8 cellular contexts compared by ENCODE assay signal in genomic region chr10:88728107-88728763, GRCh38. TPM values are rescaled to one million over a fixed set of nuclear protein-coding genes. Genes with fewer than 3 reads are reported as not detected.
DNase-seq lines count a peak whose midpoint lies in the region; ATAC-seq and TF ChIP-seq lines count a peak whose summit lies in the region.

No MANE protein-coding gene starts in this region.

- no peak for DNase-seq in BJ (ENCODE audit: low read depth)
- DNase-seq in HuH-7.5 (ENCODE audit: low spot score) = peak; percentile 5
- peak; percentile 32 to 69 (median 46) for DNase-seq in right lobe of liver
- DNase-seq in PC-3 = no peak
- no peak for DNase-seq in NK-92 (lab: John Stamatoyannopoulos, UW; ENCODE audit: unreplicated experiment)

- no peaks in the 10 kb centered on the region for H3K36me3 ChIP-seq in BJ (ENCODE audit: control insufficient read depth, insufficient read depth, low read length)
- H3K36me3 ChIP-seq in right lobe of liver = no peaks in the 10 kb centered on the region
- H3K36me3 ChIP-seq in PC-3 (ENCODE audit: low read depth, low read length) = no peaks in the 10 kb centered on the region; the same call in 1 of the 2 replicates

- peaks cover 13% of the 10 kb centered on the region for H3K27me3 ChIP-seq in BJ (ENCODE audit: control insufficient read depth, insufficient read depth, low read length)
- no peaks in the 10 kb centered on the region for H3K27me3 ChIP-seq in right lobe of liver
- H3K27me3 ChIP-seq in PC-3 (ENCODE audit: low read length) = no peaks in the 10 kb centered on the region

- no TSS peak for BruUV-seq in PC-3 (replicated peaks; lab: Mats Ljungman, UMichigan)

- no peak overlapping the region for H3K27ac ChIP-seq in right lobe of liver
- no peak overlapping the region for H3K27ac ChIP-seq in PC-3 (ENCODE audit: low read length)

- H3K4me3 ChIP-seq in BJ (ENCODE audit: low read depth, low read length) = no peak overlapping the region
- H3K4me3 ChIP-seq in right lobe of liver = no peak overlapping the region
- no peak overlapping the region for H3K4me3 ChIP-seq in PC-3 (ENCODE audit: low read length)

- H3K4me2 ChIP-seq in PC-3 (ENCODE audit: low read length) = no peak overlapping the region

- H3K36me3 Mint-ChIP-seq in activated T-helper 17 cell treated with anti-CD3 and anti-CD28 coated beads, Interleukin-2, amount 50 U/mL, for 72 hours (ENCODE audit: low read depth) = no peaks in the 10 kb centered on the region

- no peaks in the 10 kb centered on the region for H4K20me1 ChIP-seq in PC-3 (ENCODE audit: low read length)

- intact Hi-C loops in right lobe of liver (cut with DNase I) = no loop called here
- intact Hi-C loops in PC-3 (cut with micrococcal nuclease) = no loop called here

- H3K4me3 Mint-ChIP-seq in activated T-helper 17 cell treated with anti-CD3 and anti-CD28 coated beads, Interleukin-2, amount 50 U/mL, for 72 hours = no peak overlapping the region

- no peaks in the 10 kb centered on the region for H3K4me1 Mint-ChIP-seq in activated T-helper 17 cell treated with anti-CD3 and anti-CD28 coated beads, Interleukin-2, amount 50 U/mL, for 72 hours

- WGBS in right lobe of liver (ENCODE audit: insufficient coverage, low coverage, low lambda C conversion rate, missing lambda C conversion rate) = 60% methylated on average over 3 of the region's 30 CpGs

- ATAC-seq in activated T-helper 17 cell treated with anti-CD3 and anti-CD28 coated beads, Interleukin-2, amount 50 U/mL, for 72 hours (replicated peaks) = peak; percentile 53
- ATAC-seq in right lobe of liver (peak in 2 of 4 donors; percentile 32 to 81), GM21360 (IDR thresholded peaks at IDR 0.05; ENCODE audit: unreplicated experiment) (no peak), PC-3 (no peak), HG03196 (IDR thresholded peaks at IDR 0.05; ENCODE audit: unreplicated experiment) (no peak)

- POLR2A ChIA-PET in BJ (lab: Charles Lee) (no interaction called here), PC-3 (lab: Charles Lee; ENCODE audit: unreplicated experiment) (no interaction called here)

- H3K9me2 ChIP-seq in PC-3 (replicated peaks; ENCODE audit: low read length) = no peaks in the 10 kb centered on the region

- no peaks in the 10 kb centered on the region for H3K79me2 ChIP-seq in PC-3 (ENCODE audit: low read length)

- no peaks in the 10 kb centered on the region for H3K4me1 ChIP-seq in right lobe of liver
- H3K4me1 ChIP-seq in PC-3 (ENCODE audit: insufficient read depth, low read length) = no peaks in the 10 kb centered on the region

- H3K27me3 Mint-ChIP-seq in activated T-helper 17 cell treated with anti-CD3 and anti-CD28 coated beads, Interleukin-2, amount 50 U/mL, for 72 hours = peaks cover 8% of the 10 kb centered on the region

- H3F3A ChIP-seq in PC-3 (ENCODE audit: low read length, unreplicated experiment) = no peaks in the 10 kb centered on the region

- CTCF ChIA-PET in BJ (lab: Yijun Ruan, JAX) (interaction anchor here (0.6 to 1.6 kb wide), 11 partner anchors 9 to 165 kb away, joined by 3 to 5 read pairs (median 3); partner anchors contain the start of gene RNLS), PC-3 (lab: Charles Lee) (no interaction called here)

- H3K9me3 Mint-ChIP-seq in activated T-helper 17 cell treated with anti-CD3 and anti-CD28 coated beads, Interleukin-2, amount 50 U/mL, for 72 hours = peaks cover 4% of the 10 kb centered on the region

- H2AFZ ChIP-seq in PC-3 (ENCODE audit: low read length) = no peak overlapping the region

- H3K27ac Mint-ChIP-seq in activated T-helper 17 cell treated with anti-CD3 and anti-CD28 coated beads, Interleukin-2, amount 50 U/mL, for 72 hours = no peak overlapping the region

- H3K9ac ChIP-seq in PC-3 (ENCODE audit: low read length) = no peak overlapping the region

- no peak for TF ChIP-seq POLR2A in right lobe of liver (IDR thresholded peaks at IDR 0.05)

- H3K9me3 ChIP-seq in right lobe of liver = no peaks in the 10 kb centered on the region
- H3K9me3 ChIP-seq in PC-3 (ENCODE audit: low read length) = no peaks in the 10 kb centered on the region

- TF ChIP-seq CTCF in BJ (IDR thresholded peaks at IDR 0.05; ENCODE audit: insufficient read depth, low read depth, low read length) = peak; percentile 31
- TF ChIP-seq CTCF in right lobe of liver (IDR thresholded peaks at IDR 0.05) = peak in 3 of 4 donors; percentile 13 to 65 (median 18)
- no peak for TF ChIP-seq CTCF in PC-3 (conservative IDR thresholded peaks at IDR 0.05; ENCODE audit: low read depth, low read length)

RNA-seq across cellular contexts. Expression of gene LIPK, which starts 22.2 kb away (rescaled TPM):
- not detected in 2 replicates for polyA plus RNA-seq in BJ (2011; rRNA removed)
- not detected in 2 replicates for polyA minus RNA-seq in BJ (2011; rRNA and poly(A)+ RNA removed)
- not detected for total RNA-seq in activated T-helper 17 cell treated with anti-CD3 and anti-CD28 coated beads, Interleukin-2, amount 50 U/mL, for 72 hours
- total RNA-seq in right lobe of liver = not detected
- total RNA-seq in PC-3 (2014; rRNA removed) = not detected in 2 replicates

RNA-seq across cellular contexts. Expression of gene LIPN, which starts 31.6 kb away (rescaled TPM):
- polyA plus RNA-seq in BJ (2011; rRNA removed) = not detected in 2 replicates
- polyA minus RNA-seq in BJ (2011; rRNA and poly(A)+ RNA removed) = not detected in 2 replicates
- total RNA-seq in activated T-helper 17 cell treated with anti-CD3 and anti-CD28 coated beads, Interleukin-2, amount 50 U/mL, for 72 hours = not detected
- total RNA-seq in right lobe of liver (under 1 TPM in 2 of 6 experiments, not detected in 4; 0.25 to 0.29 TPM), PC-3 (2014; rRNA removed) (not detected in 2 replicates)

Comparison
In these comparisons a context has a peak if more than half of its experiments do, and no peak if none do; other contexts are left out.
1. DNase-seq: peak in HuH-7.5 (single experiment) and right lobe of liver (3 of 3); none in BJ (single experiment), PC-3 (single experiment) and NK-92 (single experiment).